21 cellular contexts compared by ENCODE assay signal in the genomic region with DNA sequence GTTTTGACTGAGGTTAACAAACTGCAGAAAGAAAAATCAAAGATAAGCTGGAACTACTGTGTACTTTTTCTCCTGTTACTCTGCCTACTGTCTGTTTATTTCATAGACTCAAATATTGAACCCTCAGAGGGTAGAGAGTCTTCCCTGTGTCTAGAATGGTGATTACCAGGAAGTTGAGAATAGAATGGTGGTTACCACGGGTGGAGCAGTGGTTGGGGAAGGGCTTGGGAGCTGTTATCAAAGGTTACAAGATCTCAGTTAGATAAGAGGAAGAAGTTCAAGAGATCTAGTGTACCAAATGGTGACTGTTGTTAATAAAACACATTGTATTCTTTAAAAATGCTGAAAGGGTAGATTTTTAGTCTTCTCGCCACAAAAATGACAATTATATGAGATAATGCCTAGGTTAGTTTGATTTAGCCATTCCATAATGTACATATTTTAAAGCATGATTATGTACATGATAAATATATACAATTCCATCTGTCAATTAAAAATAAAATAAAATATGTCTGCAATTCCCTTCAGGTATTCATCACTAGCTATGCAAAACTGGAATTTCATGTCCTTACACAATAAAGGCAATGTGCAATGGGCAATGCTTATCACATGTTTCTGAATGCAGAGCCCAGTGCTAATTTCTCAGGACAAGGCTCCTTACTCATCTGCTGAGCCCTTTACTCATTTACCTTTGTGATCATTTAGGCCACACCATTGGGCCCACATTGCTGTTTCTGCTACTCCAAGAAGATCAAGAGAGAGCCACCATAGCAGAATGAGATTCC.
"Had no signal": no experiment of that assay in that cellular context is flagged by ENCODE, and none has a peak within 500 bp of the region (broad histone marks: within the 10 kb centered on the region; RNA-seq: fewer than 3 reads in every experiment).

No MANE protein-coding gene starts in this region.

- H3K4me3 ChIP-seq: dorsolateral prefrontal cortex, esophagus muscularis mucosa, gastrocnemius medialis, heart right ventricle, ovary, right atrium auricular region, testis, tibial nerve had no signal

- FAIRE-seq: islet of Langerhans, small intestine had no signal

- H3K9me3 ChIP-seq: esophagus muscularis mucosa, gastrocnemius medialis, heart right ventricle, ovary, right atrium auricular region, testis, tibial nerve had no signal

- DNase-seq: cortex of kidney; dorsolateral prefrontal cortex; effector CD8-positive, alpha-beta T cell; gastrocnemius medialis; heart right ventricle; hypothalamus; kidney glomerular epithelial cell; mammary epithelial cell; natural killer cell; nucleus accumbens; ovary; small intestine; stimulated activated CD4-positive, alpha-beta T cell treated with anti-CD3 and anti-CD28 coated beads, Interleukin-12 subunit alpha, Interleukin-12 subunit beta, amount 100 ng/mL, for 4 hours; stimulated activated CD4-positive, alpha-beta T cell treated with anti-CD3 and anti-CD28 coated beads, Interleukin-2, amount 100 ng/mL, for 48 hours; stimulated activated naive CD8-positive, alpha-beta T cell treated with anti-CD3 and anti-CD28 coated beads, Interleukin-15, Interleukin-2, amounts not matched to agents 100 U/mL and 50 U/mL, for 24 hours; testis had no signal

- H3K27ac ChIP-seq: dorsolateral prefrontal cortex, esophagus muscularis mucosa, gastrocnemius medialis, heart right ventricle, ovary, right atrium auricular region, testis, tibial nerve had no signal

- H3K4me1 ChIP-seq: esophagus muscularis mucosa, gastrocnemius medialis, heart right ventricle, testis, tibial nerve had no signal

- H3K27me3 ChIP-seq: esophagus muscularis mucosa, gastrocnemius medialis, ovary, right atrium auricular region, testis, tibial nerve had no signal

- H3K36me3 ChIP-seq: esophagus muscularis mucosa, gastrocnemius medialis, heart right ventricle, ovary, right atrium auricular region, tibial nerve had no signal

- ATAC-seq: gastrocnemius medialis; heart right ventricle; left lobe of liver; natural killer cell; stimulated activated naive CD8-positive, alpha-beta T cell treated with anti-CD3 and anti-CD28 coated beads, Interleukin-15, Interleukin-2, amounts not matched to agents 100 U/mL and 50 U/mL, for 24 hours had no signal
